Comparison of ENCODE assay signal across 13 cellular contexts in the genomic region with DNA sequence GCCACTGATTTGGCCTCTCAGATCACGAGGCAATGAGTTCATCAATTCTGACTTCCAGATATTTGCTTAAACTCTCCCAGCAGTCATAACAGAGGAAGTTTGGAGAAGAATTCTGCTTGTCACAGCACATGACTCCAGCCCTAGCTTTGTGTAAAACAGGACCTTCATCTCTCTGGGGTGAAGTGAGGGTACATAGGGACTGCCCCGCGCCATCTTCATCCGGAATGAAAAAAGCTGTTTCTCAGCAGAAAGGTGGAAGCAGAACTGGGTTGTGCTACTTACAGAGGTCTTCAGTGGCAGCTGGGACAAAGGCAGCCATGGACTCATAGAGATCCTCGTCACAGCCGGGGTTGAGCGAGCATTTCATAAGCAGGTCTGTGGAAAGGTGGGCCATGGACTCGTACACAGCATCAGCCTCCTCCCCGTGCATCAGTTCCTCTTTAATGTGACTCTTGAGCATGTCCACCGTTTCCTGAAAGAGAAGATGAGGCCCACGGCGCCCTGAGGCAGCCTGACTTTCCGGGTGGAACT. TPM values are rescaled to one million over a fixed set of nuclear protein-coding genes. Genes with fewer than 3 reads are reported as not detected.
DNase-seq lines count a peak whose midpoint lies in the region; ATAC-seq, FAIRE-seq and TF ChIP-seq lines count a peak whose summit lies in the region.
"Had no signal": no experiment of that assay in that cellular context is flagged by ENCODE, and none has a peak within 500 bp of the region (broad histone marks: within the 10 kb centered on the region; RNA-seq: fewer than 3 reads in every experiment).

No MANE protein-coding gene starts in this region.

- FAIRE-seq in HepG2 (lab: Jason Lieb, UNC) = no peak
- FAIRE-seq: A204.1 had no signal

- H3K4me1 ChIP-seq in liver (ENCODE audit: control insufficient read depth in 4 of 4, insufficient read depth in 4 of 4, low read length in 3 of 4) (peaks cover 7 to 53% (median 28%) of the 10 kb centered on the region in 4 donors), HepG2 (ENCODE audit: insufficient read depth, low read length) (peaks cover 24% of the 10 kb centered on the region), OCI-LY7 (ENCODE audit: insufficient read depth, low read length, poor library complexity, severe bottlenecking) (peaks cover 30% of the 10 kb centered on the region), left lung (peaks cover 0 to 62% of the 10 kb centered on the region in 2 donors), upper lobe of right lung (peaks cover 6% of the 10 kb centered on the region), prostate gland (replicated peaks) (no peaks in the 10 kb centered on the region)

- CTCF ChIA-PET in HepG2 (lab: Yijun Ruan, JAX; ENCODE audit: low intra/inter-chr PET ratio, low total read pairs) (no interaction called here), OCI-LY7 (lab: Charles Lee; ENCODE audit: unreplicated experiment) (no interaction called here)

- H2AFZ ChIP-seq in HepG2 (ENCODE audit: low read length) (no peak overlapping the region), OCI-LY7 (ENCODE audit: low read length) (no peak overlapping the region)

- no peaks in the 10 kb centered on the region for H3K9me3 ChIP-seq in liver (ENCODE audit: control insufficient read depth in 4 of 4, low read length in 3 of 4)
- H3K9me3 ChIP-seq in HepG2 (ENCODE audit: low read length) = no peaks in the 10 kb centered on the region
- no peaks in the 10 kb centered on the region for H3K9me3 ChIP-seq in OCI-LY7 (ENCODE audit: low read length)
- H3K9me3 ChIP-seq in left lung = no peaks in the 10 kb centered on the region
- no peaks in the 10 kb centered on the region for H3K9me3 ChIP-seq in upper lobe of right lung
- H3K9me3 ChIP-seq in prostate gland = no peaks in the 10 kb centered on the region
- H3K9me3 ChIP-seq: body of pancreas had no signal

- no peak overlapping the region for H3K4me2 ChIP-seq in HepG2 (ENCODE audit: low read depth, low read length)
- H3K4me2 ChIP-seq in OCI-LY7 (ENCODE audit: low read length) = no peak overlapping the region

- peak in 1 of 2 donors; percentile 33 for TF ChIP-seq RAD21 in liver (IDR thresholded peaks at IDR 0.05)
- TF ChIP-seq RAD21 in HepG2 (CRISPR knock-in tag; IDR thresholded peaks at IDR 0.05) = no peak

- BruUV-seq in HepG2 (replicated peaks; lab: Mats Ljungman, UMichigan) (no TSS peak), OCI-LY7 (replicated peaks; lab: Mats Ljungman, UMichigan) (no TSS peak)

- ATAC-seq in HepG2 (no peak), left lung (peak; percentile 64), upper lobe of right lung (peak; percentile 81)
- ATAC-seq: body of pancreas had no signal

- H4K20me1 ChIP-seq in HepG2 (ENCODE audit: insufficient read depth, low read length) = no peaks in the 10 kb centered on the region
- H4K20me1 ChIP-seq in OCI-LY7 (ENCODE audit: insufficient read depth, low read length) = no peaks in the 10 kb centered on the region

- TF ChIP-seq POLR2A in HepG2 (IDR thresholded peaks at IDR 0.05; ENCODE audit: insufficient read depth in 1 of 2, low read depth in 2 of 2, low read length in 2 of 2) (no peak), prostate gland (IDR thresholded peaks at IDR 0.05) (no peak)

- DNase-seq in HepG2 (ENCODE audit: low spot score) = no peak
- no peak for DNase-seq in OCI-LY7 (ENCODE audit: low spot score)
- peak; percentile 53 to 81 for DNase-seq in left lung
- no peak for DNase-seq in upper lobe of right lung
- no peak for DNase-seq in activated naive CD4-positive, alpha-beta T cell treated with Interleukin-2 at 50 U/mL for 16 hours
- no peak for DNase-seq in prostate gland (ENCODE audit: low spot score)
- no peak for DNase-seq in retina
- DNase-seq: NCI-H1417; NK-92 treated with Interleukin-12 subunit alpha and Interleukin-12 subunit beta, amount 100 ng/mL, for 24 hours; T-helper 9 cell had no signal

- H3K27ac ChIP-seq in liver (ENCODE audit: low read depth in 1 of 2, low read length in 2 of 2) (peak overlapping the region; percentile 84 to 86), HepG2 (ENCODE audit: extremely low read length, insufficient read depth, low read length) (no peak overlapping the region), OCI-LY7 (ENCODE audit: low read depth, low read length, poor library complexity, severe bottlenecking) (peak overlapping the region; percentile 14), left lung (peak overlapping the region; percentile 33 to 85), upper lobe of right lung (peak overlapping the region; percentile 24), prostate gland (no peak overlapping the region)

- H3K36me3 ChIP-seq in liver (ENCODE audit: control insufficient read depth in 4 of 4, insufficient read depth in 3 of 4, low read depth in 1 of 4, low read length in 3 of 4) = peaks cover 2 to 28% (median 8%) of the 10 kb centered on the region in 4 donors
- H3K36me3 ChIP-seq in HepG2 (replicated peaks in 1 of 2; ENCODE audit: control insufficient read depth in 1 of 2, insufficient read depth in 2 of 2, low read length in 2 of 2) = peaks cover 1 to 8% of the 10 kb centered on the region in 2 experiments; a peak in 4 of 5 replicates
- H3K36me3 ChIP-seq in OCI-LY7 (ENCODE audit: insufficient read depth, low read length) = peaks cover 100% of the 10 kb centered on the region
- H3K36me3 ChIP-seq in left lung = peaks cover 0 to 57% of the 10 kb centered on the region in 2 donors
- H3K36me3 ChIP-seq in upper lobe of right lung = no peaks in the 10 kb centered on the region
- no peaks in the 10 kb centered on the region for H3K36me3 ChIP-seq in prostate gland

- H3K4me3 ChIP-seq in liver (ENCODE audit: low read depth in 1 of 3, low read length in 3 of 3) (no peak overlapping the region), HepG2 (replicated peaks in 1 of 3; ENCODE audit: insufficient read depth in 1 of 3, low read depth in 2 of 3, low read length in 3 of 3) (no peak overlapping the region), OCI-LY7 (ENCODE audit: low read depth, low read length, poor library complexity, severe bottlenecking) (no peak overlapping the region), left lung (no peak overlapping the region), upper lobe of right lung (no peak overlapping the region), prostate gland (no peak overlapping the region)
- H3K4me3 ChIP-seq: body of pancreas had no signal

- in situ Hi-C loops in HepG2 (cut with HindIII; ENCODE audit: extremely low pct_ligation_motif_present, low pct_unique_long_range_greater_than_20kb) = no loop called here

- H3K27me3 ChIP-seq in liver (ENCODE audit: control insufficient read depth in 4 of 4, insufficient read depth in 4 of 4, low read length in 3 of 4) (no peaks in the 10 kb centered on the region), HepG2 (ENCODE audit: control insufficient read depth in 1 of 2, insufficient read depth in 2 of 2, low read length in 2 of 2) (no peaks in the 10 kb centered on the region; a peak in 1 of 5 replicates), left lung (no peaks in the 10 kb centered on the region), upper lobe of right lung (no peaks in the 10 kb centered on the region), prostate gland (replicated peaks; ENCODE audit: insufficient read depth) (no peaks in the 10 kb centered on the region)
- H3K27me3 ChIP-seq: body of pancreas had no signal

- 83% methylated on average over 13 of the region's 13 CpGs for WGBS in liver
- 94% methylated on average over 11 of the region's 13 CpGs for WGBS in HepG2 (ENCODE audit: low lambda C conversion rate)
- 86% methylated on average over 13 of the region's 13 CpGs for WGBS in prostate gland

- intact Hi-C loops in HepG2 (cut with micrococcal nuclease; ENCODE audit: unreplicated experiment) (no loop called here), OCI-LY7 (cut with micrococcal nuclease; ENCODE audit: unreplicated experiment) (no loop called here), left lung (cut with DNase I) (loop anchor here in 1 of 2 donors (10.0 kb wide), 1 partner anchor 110 kb away; no protein-coding TSS in a partner anchor), upper lobe of right lung (cut with DNase I) (no loop called here), prostate gland (cut with DNase I) (loop anchor here (10.0 kb wide), 1 partner anchor 80 kb away; a partner anchor contains a TSS)

- H3K79me2 ChIP-seq in HepG2 (ENCODE audit: insufficient read depth, low read length) (no peaks in the 10 kb centered on the region), OCI-LY7 (ENCODE audit: insufficient read depth, low read depth, low read length) (peaks cover 13% of the 10 kb centered on the region; the same call in 1 of the 2 replicates)

- H3K9ac ChIP-seq in liver (ENCODE audit: low read depth in 1 of 2, low read length in 2 of 2) (no peak overlapping the region), HepG2 (ENCODE audit: insufficient read depth, low read depth, low read length) (no peak overlapping the region)

- TF ChIP-seq EP300 in HepG2 (IDR thresholded peaks at IDR 0.05; ENCODE audit: low read depth in 2 of 2, low read length in 2 of 2) = no peak
- TF ChIP-seq EP300 in HepG2 (CRISPR knock-in tag; IDR thresholded peaks at IDR 0.05; ENCODE audit: borderline replicate concordance) = no peak

- TF ChIP-seq CTCF in liver (IDR thresholded peaks at IDR 0.05; ENCODE audit: low read depth, low read length, missing input control) (no peak), HepG2 (CRISPR knock-in tag; IDR thresholded peaks at IDR 0.05) (no peak), OCI-LY7 (conservative IDR thresholded peaks at IDR 0.05; ENCODE audit: low read length) (no peak), left lung (IDR thresholded peaks at IDR 0.05) (no peak), upper lobe of right lung (IDR thresholded peaks at IDR 0.05) (no peak), prostate gland (IDR thresholded peaks at IDR 0.05) (no peak)

- no peaks in the 10 kb centered on the region for H3K9me2 ChIP-seq in OCI-LY7 (ENCODE audit: insufficient read depth, low read length)

- POLR2A ChIA-PET in HepG2 (lab: Yijun Ruan, JAX) (no interaction called here), OCI-LY7 (lab: Charles Lee) (no interaction called here)

RNA-seq across cellular contexts. Expression of a gene that starts 58.4 kb away (rescaled TPM):
- total RNA-seq in liver (100 to 1,000 TPM in 1 of 2 donors, 10 to 100 TPM in 1; 72.9 to 115 TPM), HepG2 (2016; rRNA removed; fragmentation: Illumina TruSeq; extraction: Trizol) (86.8 and 120 TPM in 2 replicates), OCI-LY7 (2022) (80.2 and 88.8 TPM in 2 replicates), left lung (100 to 1,000 TPM; 134 to 145 TPM), upper lobe of right lung (123 TPM), prostate gland (100 to 1,000 TPM in 1 of 2 donors, 10 to 100 TPM in 1; 74.1 to 165 TPM)
- polyA plus RNA-seq in liver (10 to 100 TPM; 20.5 to 37.9 TPM), HepG2 (2011; rRNA removed) (38.4 and 43.8 TPM in 2 replicates)
- total RNA-seq in HepG2 (2016; cell fraction: cytosol; rRNA removed; fragmentation: Illumina TruSeq; extraction: Trizol; ENCODE audit: low read depth) = 31.8 and 36.9 TPM in 2 replicates
- total RNA-seq in HepG2 (2016; cell fraction: insoluble cytoplasmic fraction; rRNA removed; fragmentation: Illumina TruSeq; extraction: Trizol) = 86.8 and 122 TPM in 2 replicates
- 49.6 and 60.6 TPM in 2 replicates for total RNA-seq in HepG2 (2016; cell fraction: membrane; rRNA removed; fragmentation: Illumina TruSeq; extraction: Trizol)
- 124 and 152 TPM in 2 replicates for total RNA-seq in HepG2 (2016; cell fraction: nucleus; rRNA removed; fragmentation: Illumina TruSeq; extraction: Trizol)
- polyA plus RNA-seq in HepG2 (2011; cell fraction: cytosol; rRNA removed) = 44.8 and 98.9 TPM in 2 replicates
- 34.3 and 45.7 TPM in 2 replicates for polyA plus RNA-seq in HepG2 (2011; cell fraction: nucleus; rRNA removed)
- 81.7 and 88.4 TPM in 2 replicates for polyA plus RNA-seq in HepG2 (2012)
- polyA plus RNA-seq in HepG2 (2016; cell fraction: cytosol; fragmentation: Illumina TruSeq; extraction: Trizol; ENCODE audit: low read depth) = 8.5 and 10.4 TPM in 2 replicates
- 64.6 and 77.0 TPM in 2 replicates for polyA plus RNA-seq in HepG2 (2016; cell fraction: insoluble cytoplasmic fraction; fragmentation: Illumina TruSeq; extraction: Trizol; ENCODE audit: low read depth)
- polyA plus RNA-seq in HepG2 (2016; cell fraction: membrane; fragmentation: Illumina TruSeq; extraction: Trizol; ENCODE audit: low read depth) = 21.8 and 23.0 TPM in 2 replicates
- polyA plus RNA-seq in HepG2 (2016; cell fraction: nucleus; fragmentation: Illumina TruSeq; extraction: Trizol; ENCODE audit: insufficient read depth, low read depth) = 107 and 112 TPM in 2 replicates
- 36.3 and 40.6 TPM in 2 replicates for polyA minus RNA-seq in HepG2 (2011; rRNA and poly(A)+ RNA removed; ENCODE audit: low replicate concordance)
- 55.8 and 62.3 TPM in 2 replicates for polyA minus RNA-seq in HepG2 (2011; cell fraction: cytosol; rRNA and poly(A)+ RNA removed)
- polyA minus RNA-seq in HepG2 (2011; cell fraction: nucleus; rRNA and poly(A)+ RNA removed) = 121 and 136 TPM in 2 replicates
- total RNA-seq in OCI-LY7 (2014; rRNA removed; shearing (Covaris generic)) = 20.8 and 23.0 TPM in 2 replicates

Comparison
In these comparisons a context has a peak if more than half of its experiments do, and no peak if none do; other contexts are left out.
1. H3K27ac ChIP-seq: peak in liver (2 of 2), OCI-LY7 (single experiment), left lung (2 of 2) and upper lobe of right lung (single experiment); none in HepG2 (single experiment) and prostate gland (0 of 2).
2. DNase-seq: peak in left lung (2 of 2); none in HepG2 (single experiment), OCI-LY7 (single experiment), upper lobe of right lung (single experiment), activated naive CD4-positive, alpha-beta T cell treated with Interleukin-2 at 50 U/mL for 16 hours (single experiment), prostate gland (single experiment) and retina (single experiment).